Comparison of ENCODE assay signal across 9 cellular contexts in genomic region chr19:40521276-40521675, GRCh38. TPM values are rescaled to one million over a fixed set of nuclear protein-coding genes. Genes with fewer than 3 reads are reported as not detected.
DNase-seq lines count a peak whose midpoint lies in the region; ATAC-seq and TF ChIP-seq lines count a peak whose summit lies in the region.
"Had no signal": no experiment of that assay in that cellular context is flagged by ENCODE, and none has a peak within 500 bp of the region (broad histone marks: within the 10 kb centered on the region; RNA-seq: fewer than 3 reads in every experiment).

No MANE protein-coding gene starts in this region.

- no peak for TF ChIP-seq EP300 in tibial nerve (IDR thresholded peaks at IDR 0.05)

- H3K27ac ChIP-seq in OCI-LY1 (ENCODE audit: low read depth, low read length, poor library complexity, severe bottlenecking) (no peak overlapping the region), esophagus squamous epithelium (no peak overlapping the region), tibial nerve (no peak overlapping the region)

- H2AFZ ChIP-seq in OCI-LY1 (ENCODE audit: low read length), result no peak overlapping the region

- DNase-seq in AG10803 (ENCODE audit: low read depth) (peak; percentile 43), GM10248 (ENCODE audit: extremely low spot score) (no peak), esophagus squamous epithelium (lab: John Stamatoyannopoulos, UW) (no peak), omental fat pad (ENCODE audit: low spot score) (no peak), tibial nerve (ENCODE audit: low spot score in 2 of 2) (no peak)
- DNase-seq in activated T-cell treated with anti-CD3 and anti-CD28 coated beads, Interleukin-2, amount 50 U/mL, for 1 hour, result no peak
- DNase-seq: NK-92 treated with Interleukin-12 subunit alpha and Interleukin-12 subunit beta, amount 100 ng/mL, for 24 hours had no signal

- H3K9me3 ChIP-seq in OCI-LY1 (ENCODE audit: low read length) (no peaks in the 10 kb centered on the region), esophagus squamous epithelium (no peaks in the 10 kb centered on the region), tibial nerve (no peaks in the 10 kb centered on the region)

- no peaks in the 10 kb centered on the region for H3K79me2 ChIP-seq in OCI-LY1 (ENCODE audit: insufficient read depth, low read length)

- H3K4me2 ChIP-seq in OCI-LY1 (ENCODE audit: low read length), result no peak overlapping the region

- intact Hi-C loops in esophagus squamous epithelium (cut with DNase I), result loop anchor here (10.0 kb wide), 1 partner anchor 206 kb away; no protein-coding TSS in a partner anchor

- ATAC-seq in omental fat pad (ENCODE audit: low FRiP score) (no peak), HG03039 (IDR thresholded peaks at IDR 0.05; ENCODE audit: unreplicated experiment) (no peak)

- POLR2A ChIA-PET in GM10248 (lab: Yijun Ruan, JAX), result no interaction called here

- TF ChIP-seq CTCF in AG10803 (conservative IDR thresholded peaks at IDR 0.05; ENCODE audit: low read length) (peak; percentile 58), GM10248 (IDR thresholded peaks at IDR 0.05; ENCODE audit: control extremely low read depth, extremely low read depth, low read depth, missing control alignments) (peak; percentile 12), OCI-LY1 (IDR thresholded peaks at IDR 0.05; ENCODE audit: low read length) (peak; percentile 28), esophagus squamous epithelium (IDR thresholded peaks at IDR 0.05) (peak in 4 of 6 experiments; percentile 7 to 20 (median 10)), omental fat pad (IDR thresholded peaks at IDR 0.05) (no peak), tibial nerve (IDR thresholded peaks at IDR 0.05) (peak in 2 of 5 experiments; percentile 8 to 9)

- no peak overlapping the region for H3K4me3 ChIP-seq in AG10803 (ENCODE audit: low read length)
- H3K4me3 ChIP-seq in OCI-LY1 (ENCODE audit: low read depth, low read length, poor library complexity, severe bottlenecking), result no peak overlapping the region
- H3K4me3 ChIP-seq in esophagus squamous epithelium, result no peak overlapping the region
- H3K4me3 ChIP-seq in tibial nerve, result no peak overlapping the region

- CTCF ChIA-PET in GM10248 (lab: Yijun Ruan, JAX), result interaction anchor here (0.8 to 4.1 kb wide), 4 partner anchors 11 to 114 kb away, joined by 3 to 23 read pairs (median 4); partner anchors contain the start of gene BLVRB

- no peaks in the 10 kb centered on the region for H3K27me3 ChIP-seq in OCI-LY1 (ENCODE audit: insufficient read depth, low read length)
- peaks cover 0 to 61% (median 0%) of the 10 kb centered on the region in 4 donors for H3K27me3 ChIP-seq in esophagus squamous epithelium
- peaks cover 0 to 7% of the 10 kb centered on the region in 2 donors for H3K27me3 ChIP-seq in tibial nerve

- H3K36me3 ChIP-seq in OCI-LY1 (ENCODE audit: insufficient read depth, low read length) (no peaks in the 10 kb centered on the region), esophagus squamous epithelium (no peaks in the 10 kb centered on the region), tibial nerve (peaks cover 0 to 10% (median 0%) of the 10 kb centered on the region in 3 donors)

- H4K20me1 ChIP-seq in OCI-LY1 (ENCODE audit: insufficient read depth, low read length), result no peaks in the 10 kb centered on the region

- 63 to 73% methylated on average over 7 of the region's 8 CpGs for WGBS in esophagus squamous epithelium, 2 donors
- WGBS in tibial nerve, 2 donors, result 67 to 76% methylated on average over 8 of the region's 8 CpGs

- no peaks in the 10 kb centered on the region for H3K4me1 ChIP-seq in OCI-LY1 (ENCODE audit: insufficient read depth, low read length, severe bottlenecking)
- H3K4me1 ChIP-seq in esophagus squamous epithelium, result peaks cover 0 to 11% (median 10%) of the 10 kb centered on the region in 3 donors
- peaks cover 0 to 13% (median 0%) of the 10 kb centered on the region in 4 donors for H3K4me1 ChIP-seq in tibial nerve

- H3F3A ChIP-seq in OCI-LY1 (ENCODE audit: insufficient read depth, low read length), result no peaks in the 10 kb centered on the region

- no peak overlapping the region for H3K9ac ChIP-seq in OCI-LY1 (ENCODE audit: low read length)

- H3K9me2 ChIP-seq in OCI-LY1 (ENCODE audit: low read depth, low read length), result no peaks in the 10 kb centered on the region

- TF ChIP-seq POLR2A in esophagus squamous epithelium (IDR thresholded peaks at IDR 0.05) (no peak), tibial nerve (IDR thresholded peaks at IDR 0.05) (no peak)

RNA-seq across cellular contexts. Expression of gene SPTBN4, which starts 54.5 kb away (rescaled TPM):
- total RNA-seq in esophagus squamous epithelium (1 to 10 TPM in 2 of 4 donors, under 1 TPM in 2; 0.08 to 2.0 (median 1.2) TPM), omental fat pad (1 to 10 TPM; 1.4 to 3.2 (median 3.0) TPM), tibial nerve (10 to 100 TPM; 14.9 to 24.0 (median 19.7) TPM)

RNA-seq across cellular contexts. Expression of gene SHKBP1, which starts 55.4 kb away (rescaled TPM):
- total RNA-seq in esophagus squamous epithelium (10 to 100 TPM; 42.3 to 77.9 (median 49.8) TPM), omental fat pad (10 to 100 TPM; 37.0 to 87.5 (median 47.8) TPM), tibial nerve (100 to 1,000 TPM in 1 of 4 donors, 10 to 100 TPM in 3; 40.8 to 129 (median 51.2) TPM)

RNA-seq across cellular contexts. Expression of gene BLVRB, which starts 55.7 kb away (rescaled TPM):
- 100 to 1,000 TPM; 177 to 283 (median 236) TPM for total RNA-seq in esophagus squamous epithelium
- 100 to 1,000 TPM; 240 to 419 (median 329) TPM for total RNA-seq in omental fat pad
- total RNA-seq in tibial nerve, result 100 to 1,000 TPM; 219 to 299 (median 244) TPM

Comparison
In these comparisons a context has a peak if more than half of its experiments do, and no peak if none do; other contexts are left out.
1. CTCF ChIP-seq: peak in AG10803 (single experiment), GM10248 (single experiment), OCI-LY1 (single experiment) and esophagus squamous epithelium (4 of 6); none in omental fat pad (0 of 3).